In genomic region chr18:37612519-37612918, GRCh38 we compare ENCODE assay signal across 25 cellular contexts. TPM values are rescaled to one million over a fixed set of nuclear protein-coding genes. Genes with fewer than 3 reads are reported as not detected.
"Had no signal": no experiment of that assay in that cellular context is flagged by ENCODE, and none has a peak within 500 bp of the region (broad histone marks: within the 10 kb centered on the region; RNA-seq: fewer than 3 reads in every experiment).

No MANE protein-coding gene starts in this region.

- H3K27me3 ChIP-seq: adrenal gland, stomach, thyroid gland, upper lobe of right lung had no signal

- H3K4me3 ChIP-seq: adrenal gland, skin epidermis, stomach, thyroid gland, upper lobe of right lung had no signal

- H3K27me3 Mint-ChIP-seq: activated CD4-positive, alpha-beta T cell treated with anti-CD3 and anti-CD28 coated beads for 36 hours; activated naive CD8-positive, alpha-beta T cell treated with anti-CD3 and anti-CD28 coated beads for 36 hours; stimulated activated naive B cell treated with anti-CD40 and anti-IgM and Interleukin-4, amounts not matched to agents 10 μg/mL and 1 μg/mL and 100 μg/mL, for 72 hours had no signal

- H3K4me1 Mint-ChIP-seq: activated CD4-positive, alpha-beta T cell treated with anti-CD3 and anti-CD28 coated beads for 36 hours; activated naive CD8-positive, alpha-beta T cell treated with anti-CD3 and anti-CD28 coated beads for 36 hours; endodermal cell; naive thymus-derived CD4-positive, alpha-beta T cell; stimulated activated naive B cell treated with anti-CD40 and anti-IgM and Interleukin-4, amounts not matched to agents 10 μg/mL and 1 μg/mL and 100 μg/mL, for 72 hours had no signal

- H3K27ac ChIP-seq: adrenal gland, skin epidermis, stomach, thyroid gland, upper lobe of right lung had no signal

- H3K27ac Mint-ChIP-seq: activated CD4-positive, alpha-beta T cell treated with anti-CD3 and anti-CD28 coated beads for 36 hours; activated naive CD4-positive, alpha-beta T cell treated with anti-CD3 and anti-CD28 coated beads for 36 hours; activated naive CD8-positive, alpha-beta T cell treated with anti-CD3 and anti-CD28 coated beads for 36 hours; dendritic cell treated with granulocyte-macrophage colony-stimulating factor and Interleukin-4, amounts not matched to agents 40 ng/mL and 50 ng/mL, for 4 days; endodermal cell; naive thymus-derived CD4-positive, alpha-beta T cell; stimulated activated naive B cell treated with anti-CD40 and anti-IgM and Interleukin-4, amounts not matched to agents 10 μg/mL and 1 μg/mL and 100 μg/mL, for 72 hours had no signal

- H3K9me3 Mint-ChIP-seq: activated naive CD4-positive, alpha-beta T cell treated with anti-CD3 and anti-CD28 coated beads for 36 hours; activated naive CD8-positive, alpha-beta T cell treated with anti-CD3 and anti-CD28 coated beads for 36 hours had no signal

- ATAC-seq: activated CD4-positive, alpha-beta T cell treated with anti-CD3 and anti-CD28 coated beads for 36 hours; esophagus mucosa; naive thymus-derived CD4-positive, alpha-beta T cell; sciatic nerve; stimulated activated naive B cell treated with anti-CD40 and anti-IgM and Interleukin-4, amounts not matched to agents 10 μg/mL and 1 μg/mL and 100 μg/mL, for 72 hours; upper lobe of right lung had no signal

- H3K36me3 Mint-ChIP-seq: activated naive CD8-positive, alpha-beta T cell treated with anti-CD3 and anti-CD28 coated beads for 36 hours; brain; naive thymus-derived CD4-positive, alpha-beta T cell; stimulated activated naive B cell treated with anti-CD40 and anti-IgM and Interleukin-4, amounts not matched to agents 10 μg/mL and 1 μg/mL and 100 μg/mL, for 72 hours had no signal

- H3K4me1 ChIP-seq: adrenal gland, stomach, thyroid gland, upper lobe of right lung had no signal

- DNase-seq: activated CD4-positive, alpha-beta T cell treated with anti-CD3 and anti-CD28 coated beads for 36 hours; activated CD4-positive, CD25-positive, alpha-beta regulatory T cell; activated CD8-positive, alpha-beta memory T cell treated with anti-CD3 and anti-CD28 coated beads for 24 hours; activated effector memory CD4-positive, alpha-beta T cell treated with anti-CD3 and anti-CD28 coated beads, Interleukin-2, amount 50 U/mL, for 16 hours; activated naive CD4-positive, alpha-beta T cell treated with anti-CD3 and anti-CD28 coated beads for 36 hours; activated naive CD8-positive, alpha-beta T cell treated with anti-CD3 and anti-CD28 coated beads for 36 hours; adrenal gland; aorta; endodermal cell; foreskin melanocyte; islet precursor cell; midbrain; naive thymus-derived CD4-positive, alpha-beta T cell; stimulated activated naive B cell treated with anti-CD40 and anti-IgM and Interleukin-4, amounts not matched to agents 10 μg/mL and 1 μg/mL and 100 μg/mL, for 72 hours; stomach; thyroid gland; upper lobe of right lung had no signal

- H3K36me3 ChIP-seq: adrenal gland, stomach, thyroid gland, upper lobe of right lung had no signal

- H3K4me3 Mint-ChIP-seq: activated CD4-positive, alpha-beta T cell treated with anti-CD3 and anti-CD28 coated beads for 36 hours; activated naive CD4-positive, alpha-beta T cell treated with anti-CD3 and anti-CD28 coated beads for 36 hours; activated naive CD8-positive, alpha-beta T cell treated with anti-CD3 and anti-CD28 coated beads for 36 hours; brain; dendritic cell treated with granulocyte-macrophage colony-stimulating factor and Interleukin-4, amounts not matched to agents 40 ng/mL and 50 ng/mL, for 4 days; endodermal cell; naive thymus-derived CD4-positive, alpha-beta T cell; stimulated activated naive B cell treated with anti-CD40 and anti-IgM and Interleukin-4, amounts not matched to agents 10 μg/mL and 1 μg/mL and 100 μg/mL, for 72 hours had no signal

- H3K9me3 ChIP-seq: adrenal gland, thyroid gland, upper lobe of right lung had no signal

RNA-seq across cellular contexts. Expression of gene CELF4, which starts 46.9 kb away (rescaled TPM):
- total RNA-seq: activated CD4-positive, alpha-beta T cell treated with anti-CD3 and anti-CD28 coated beads for 36 hours; activated naive CD4-positive, alpha-beta T cell treated with anti-CD3 and anti-CD28 coated beads for 36 hours; activated naive CD8-positive, alpha-beta T cell treated with anti-CD3 and anti-CD28 coated beads for 36 hours; aorta; esophagus mucosa; glomerular endothelial cell; naive thymus-derived CD4-positive, alpha-beta T cell; pulmonary artery endothelial cell; T-helper 1 cell treated with Interleukin-12 subunit alpha and Interleukin-12 subunit beta and Interleukin-4 antibody, amounts not matched to agents 30 ng/mL and 1 ng/mL, for 36 hours had no signal
